Comparison of ENCODE assay signal across 9 cellular contexts in genomic region chr1:15975358-15975804, GRCh38. TPM values are rescaled to one million over a fixed set of nuclear protein-coding genes. Genes with fewer than 3 reads are reported as not detected.
A peak's percentile ranks its signal among the peaks of the same experiment; 100 is the strongest.
DNase-seq lines count a peak whose midpoint lies in the region; ATAC-seq and TF ChIP-seq lines count a peak whose summit lies in the region.
"Had no signal": no experiment of that assay in that cellular context is flagged by ENCODE, and none has a peak within 500 bp of the region (broad histone marks: within the 10 kb centered on the region; RNA-seq: fewer than 3 reads in every experiment).

No MANE protein-coding gene starts in this region.

- DNase-seq in CD1c-positive myeloid dendritic cell (ENCODE audit: extremely low spot score): peak; percentile 85
- peak; percentile 33 for DNase-seq in GM19240 (ENCODE audit: insufficient read length, low spot score)
- DNase-seq in RPMI8226: peak; percentile 64
- peak; percentile 76 for DNase-seq in activated naive CD4-positive, alpha-beta T cell treated with anti-CD3 and anti-CD28 coated beads, Interleukin-2, amount 50 U/mL, for 16 hours
- DNase-seq in heart right ventricle: peak; percentile 35 to 64
- peak; percentile 44 for DNase-seq in progenitor cell of endocrine pancreas (ENCODE audit: low spot score, unreplicated experiment)
- DNase-seq in uterus: no peak

- peak overlapping the region; percentile 60 to 100 (median 79) for H3K4me3 ChIP-seq in heart right ventricle
- peak overlapping the region; percentile 89 to 93 for H3K4me3 ChIP-seq in uterus

- H3K4me1 Mint-ChIP-seq in progenitor cell of endocrine pancreas (ENCODE audit: low read depth): peaks cover 6% of the 10 kb centered on the region

- H3K36me3 ChIP-seq in heart right ventricle (peaks cover 0 to 25% (median 12%) of the 10 kb centered on the region in 9 donors), uterus (no peaks in the 10 kb centered on the region)

- intact Hi-C loops in heart right ventricle (cut with DNase I): no loop called here
- intact Hi-C loops in uterus (cut with DNase I; ENCODE audit: low total_unique reads): no loop called here

- WGBS in heart right ventricle, 2 donors: 1% methylated on average over 41 to 47 of the region's 47 CpGs

- peaks cover 9% of the 10 kb centered on the region for H3K9me3 Mint-ChIP-seq in progenitor cell of endocrine pancreas (ENCODE audit: low read depth)

- H3K4me1 ChIP-seq in heart right ventricle (peaks cover 0 to 25% (median 15%) of the 10 kb centered on the region in 9 donors), uterus (peaks cover 8 to 11% of the 10 kb centered on the region in 2 donors)

- H3K4me3 Mint-ChIP-seq in progenitor cell of endocrine pancreas (ENCODE audit: low read depth): peak overlapping the region; percentile 85

- ATAC-seq in HG03439 (IDR thresholded peaks at IDR 0.05; ENCODE audit: unreplicated experiment): peak; percentile 54
- ATAC-seq in heart right ventricle: peak; percentile 63 to 89 (median 79)

- peak overlapping the region; percentile 89 for H3K27ac Mint-ChIP-seq in progenitor cell of endocrine pancreas

- H3K27ac ChIP-seq in heart right ventricle (peak overlapping the region in 9 of 10 donors; percentile 54 to 93 (median 80)), uterus (peak overlapping the region; percentile 76 to 77)

- H3K9me3 ChIP-seq in heart right ventricle (peaks cover 0 to 5% (median 0%) of the 10 kb centered on the region in 11 donors), uterus (no peaks in the 10 kb centered on the region)

- H3K27me3 ChIP-seq in heart right ventricle: no peaks in the 10 kb centered on the region
- H3K27me3 ChIP-seq in uterus: no peaks in the 10 kb centered on the region

- no peak for TF ChIP-seq POLR2A in uterus (IDR thresholded peaks at IDR 0.05)

- H3K27me3 Mint-ChIP-seq in progenitor cell of endocrine pancreas: no peaks in the 10 kb centered on the region

- H3K36me3 Mint-ChIP-seq in progenitor cell of endocrine pancreas (ENCODE audit: insufficient read depth): peaks cover 16% of the 10 kb centered on the region

- TF ChIP-seq CTCF in heart right ventricle (IDR thresholded peaks at IDR 0.05) (peak in 5 of 9 donors; percentile 13 to 52 (median 44)), progenitor cell of endocrine pancreas (IDR thresholded peaks at IDR 0.05; ENCODE audit: unreplicated experiment) (peak; percentile 40), uterus (IDR thresholded peaks at IDR 0.05) (no peak)

RNA-seq across cellular contexts. Expression of gene ZBTB17, which starts 0.5 kb away (rescaled TPM):
- total RNA-seq in heart right ventricle: 10 to 100 TPM; 16.4 to 25.0 (median 20.4) TPM
- 10 to 100 TPM; 27.3 to 54.9 TPM for polyA plus RNA-seq in heart right ventricle
- total RNA-seq in progenitor cell of endocrine pancreas: 52.6 and 57.7 TPM in 2 replicates
- 100 to 1,000 TPM in 1 of 4 donors, 10 to 100 TPM in 3; 21.3 to 120 (median 70.0) TPM for total RNA-seq in uterus

RNA-seq across cellular contexts. Expression of gene SRARP, which starts 28.7 kb away (rescaled TPM):
- total RNA-seq in heart right ventricle (under 1 TPM in 5 of 10 donors, not detected in 5; 0.15 to 0.79 (median 0.28) TPM), progenitor cell of endocrine pancreas (not detected in 2 replicates), uterus (not detected)
- under 1 TPM; 0.35 to 0.95 TPM for polyA plus RNA-seq in heart right ventricle
- total RNA-seq: activated CD8-positive, alpha-beta memory T cell treated with anti-CD3 and anti-CD28 coated beads for 36 hours had no signal

RNA-seq across cellular contexts. Expression of gene HSPB7, which starts 42.5 kb away (rescaled TPM):
- total RNA-seq in heart right ventricle (1,000 to 10,000 TPM; 4,333 to 6,303 (median 4,923) TPM), progenitor cell of endocrine pancreas (not detected in 2 replicates), uterus (100 to 1,000 TPM in 1 of 4 donors, 10 to 100 TPM in 2, 1 to 10 TPM in 1; 8.7 to 283 (median 22.6) TPM)
- 1,000 to 10,000 TPM; 5,521 to 6,425 TPM for polyA plus RNA-seq in heart right ventricle
- total RNA-seq: activated CD8-positive, alpha-beta memory T cell treated with anti-CD3 and anti-CD28 coated beads for 36 hours had no signal

RNA-seq across cellular contexts. Expression of gene CLCNKA, which starts 46.5 kb away (rescaled TPM):
- total RNA-seq in heart right ventricle: 1 to 10 TPM in 1 of 10 donors, under 1 TPM in 8, not detected in 1; 0.19 to 1.0 (median 0.33) TPM
- under 1 TPM; 0.52 to 0.73 TPM for polyA plus RNA-seq in heart right ventricle
- total RNA-seq in progenitor cell of endocrine pancreas: 2.2 and 2.4 TPM in 2 replicates
- total RNA-seq in uterus: 1 to 10 TPM in 1 of 4 donors, not detected in 3; 2.9 TPM
- total RNA-seq: activated CD8-positive, alpha-beta memory T cell treated with anti-CD3 and anti-CD28 coated beads for 36 hours had no signal

Comparison
In these comparisons a context has a peak if more than half of its experiments do, and no peak if none do; other contexts are left out.
1. DNase-seq: peak in CD1c-positive myeloid dendritic cell (single experiment), GM19240 (single experiment), RPMI8226 (single experiment), activated naive CD4-positive, alpha-beta T cell treated with anti-CD3 and anti-CD28 coated beads, Interleukin-2, amount 50 U/mL, for 16 hours (single experiment), heart right ventricle (2 of 2) and progenitor cell of endocrine pancreas (single experiment); none in uterus (0 of 2).
2. CTCF ChIP-seq: peak in heart right ventricle (5 of 9) and progenitor cell of endocrine pancreas (single experiment); none in uterus (0 of 4).
3. RNA of gene HSPB7, which starts 42.5 kb away (total RNA-seq): 4,333 to 6,303 TPM in heart right ventricle; 8.7 to 283 TPM in uterus and not detected in progenitor cell of endocrine pancreas; every median in the first group is over 10 times any median in the second.